In the genomic region with DNA sequence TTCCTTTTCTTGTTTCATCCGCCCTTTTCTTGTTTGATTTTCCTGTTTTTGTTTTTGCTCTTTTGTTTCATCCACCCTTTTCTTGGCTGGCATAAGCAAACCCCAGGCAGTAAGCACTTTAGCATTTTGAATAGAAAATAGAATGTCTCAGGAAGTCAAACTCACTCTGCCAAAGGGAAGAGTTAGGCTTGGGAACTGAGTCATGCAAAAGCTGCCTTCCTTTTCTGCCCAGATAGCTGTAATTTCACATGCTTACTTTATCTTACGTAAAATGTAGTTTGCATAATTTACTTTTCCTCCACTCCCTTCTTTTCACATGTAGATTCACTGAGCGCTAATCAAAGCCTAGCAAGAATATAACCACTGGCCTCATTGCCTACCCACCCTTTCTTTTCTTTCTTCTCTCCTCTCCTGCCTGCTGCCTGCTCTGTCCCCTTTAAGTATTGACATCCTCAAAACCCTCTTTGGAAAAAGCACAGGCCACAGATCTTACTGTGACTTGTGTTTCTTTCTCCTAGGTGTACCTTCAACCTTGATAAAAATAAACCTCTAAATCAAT, we compare ENCODE assay signal across 36 cellular contexts. TPM values are rescaled to one million over a fixed set of nuclear protein-coding genes. Genes with fewer than 3 reads are reported as not detected.
DNase-seq lines count a peak whose midpoint lies in the region; ATAC-seq and TF ChIP-seq lines count a peak whose summit lies in the region.
"Had no signal": no experiment of that assay in that cellular context is flagged by ENCODE, and none has a peak within 500 bp of the region (broad histone marks: within the 10 kb centered on the region; RNA-seq: fewer than 3 reads in every experiment).

No MANE protein-coding gene starts in this region.

- peak overlapping the region in 2 of 3 experiments; percentile 23 to 89; a peak in 3 of 7 replicates for H3K27ac Mint-ChIP-seq in H9
- peak overlapping the region; percentile 25 for H3K27ac Mint-ChIP-seq in WTC11
- peak overlapping the region; percentile 65 for H3K27ac Mint-ChIP-seq in endothelial cell (ENCODE audit: unreplicated experiment)
- H3K27ac Mint-ChIP-seq: activated CD4-positive, alpha-beta memory T cell treated with anti-CD3 and anti-CD28 coated beads, Interleukin-2, amount 10 ng/mL, durations not matched to agents 7 days and 5 days; activated naive CD4-positive, alpha-beta T cell treated with anti-CD3 and anti-CD28 coated beads, Interleukin-2, amount 10 ng/mL, durations not matched to agents 7 days and 5 days; activated T-helper 1 cell treated with anti-CD3 and anti-CD28 coated beads, Interleukin-12 subunit alpha, Interleukin-12 subunit beta, Interleukin-2, Interleukin-4 antibody, amounts not matched to agents 30 ng/mL and 10 ng/mL and 1 ng/mL, durations not matched to agents 14 hours and 24 hours and 36 hours; effector memory CD8-positive, alpha-beta T cell; immature natural killer cell; natural killer cell had no signal

- intact Hi-C loops in posterior cingulate gyrus (cut with DNase I): no loop called here
- intact Hi-C loops in thyroid gland (cut with DNase I): no loop called here

- H3K79me1 ChIP-seq in H9 (ENCODE audit: insufficient read depth, low read depth, low read length, poor library complexity, severe bottlenecking): no peaks in the 10 kb centered on the region

- H3K4me3 Mint-ChIP-seq in H9 (no peak overlapping the region), WTC11 (peak overlapping the region; percentile 3; the same call in 1 of the 2 replicates), endothelial cell (ENCODE audit: unreplicated experiment) (peak overlapping the region; percentile 24)
- H3K4me3 Mint-ChIP-seq: activated CD4-positive, alpha-beta memory T cell treated with anti-CD3 and anti-CD28 coated beads, Interleukin-2, amount 10 ng/mL, durations not matched to agents 7 days and 5 days; activated naive CD4-positive, alpha-beta T cell treated with anti-CD3 and anti-CD28 coated beads, Interleukin-2, amount 10 ng/mL, durations not matched to agents 7 days and 5 days; activated T-helper 1 cell treated with anti-CD3 and anti-CD28 coated beads, Interleukin-12 subunit alpha, Interleukin-12 subunit beta, Interleukin-2, Interleukin-4 antibody, amounts not matched to agents 30 ng/mL and 10 ng/mL and 1 ng/mL, durations not matched to agents 14 hours and 24 hours and 36 hours; effector memory CD8-positive, alpha-beta T cell; immature natural killer cell; natural killer cell had no signal

- H2AFZ ChIP-seq in H9 (ENCODE audit: low read length): no peak overlapping the region
- H2AFZ ChIP-seq: hepatocyte, PC-9 had no signal

- peaks cover 11 to 14% of the 10 kb centered on the region in 2 experiments for H3K4me1 Mint-ChIP-seq in H9
- peaks cover 9% of the 10 kb centered on the region for H3K4me1 Mint-ChIP-seq in WTC11
- peaks cover 21% of the 10 kb centered on the region for H3K4me1 Mint-ChIP-seq in endothelial cell (ENCODE audit: unreplicated experiment)
- H3K4me1 Mint-ChIP-seq: activated CD4-positive, alpha-beta memory T cell treated with anti-CD3 and anti-CD28 coated beads, Interleukin-2, amount 10 ng/mL, durations not matched to agents 7 days and 5 days; activated naive CD4-positive, alpha-beta T cell treated with anti-CD3 and anti-CD28 coated beads, Interleukin-2, amount 10 ng/mL, durations not matched to agents 7 days and 5 days; immature natural killer cell; natural killer cell had no signal

- H3K4me2 ChIP-seq in H9 (ENCODE audit: insufficient read depth, insufficient read length, low read length): peak overlapping the region; percentile 4
- H3K4me2 ChIP-seq: hepatocyte, KMS-11, PC-9 had no signal

- H2AK5ac ChIP-seq in H9 (ENCODE audit: insufficient read length, low read length): no peak overlapping the region

- ATAC-seq in WTC11: peak; percentile 63
- ATAC-seq: effector memory CD8-positive, alpha-beta T cell; left colon; mucosa of descending colon; natural killer cell; psoas muscle had no signal

- no peak overlapping the region for H3T11ph ChIP-seq in H9 (ENCODE audit: low read length)

- H3K9me3 Mint-ChIP-seq in H9: peaks cover 1 to 6% of the 10 kb centered on the region in 2 experiments; a peak in 3 of 5 replicates
- H3K9me3 Mint-ChIP-seq in WTC11: peaks cover 11% of the 10 kb centered on the region
- H3K9me3 Mint-ChIP-seq in endothelial cell (ENCODE audit: unreplicated experiment): no peaks in the 10 kb centered on the region
- H3K9me3 Mint-ChIP-seq: activated CD4-positive, alpha-beta memory T cell treated with anti-CD3 and anti-CD28 coated beads, Interleukin-2, amount 10 ng/mL, durations not matched to agents 7 days and 5 days; activated naive CD4-positive, alpha-beta T cell treated with anti-CD3 and anti-CD28 coated beads, Interleukin-2, amount 10 ng/mL, durations not matched to agents 7 days and 5 days; activated T-helper 1 cell treated with anti-CD3 and anti-CD28 coated beads, Interleukin-12 subunit alpha, Interleukin-12 subunit beta, Interleukin-2, Interleukin-4 antibody, amounts not matched to agents 30 ng/mL and 10 ng/mL and 1 ng/mL, durations not matched to agents 14 hours and 24 hours and 36 hours; effector memory CD8-positive, alpha-beta T cell; immature natural killer cell; natural killer cell had no signal

- no peak for TF ChIP-seq POLR2A in thyroid gland (IDR thresholded peaks at IDR 0.05)

- TF ChIP-seq CTCF in H9 (conservative IDR thresholded peaks at IDR 0.05) (no peak), WTC11 (IDR thresholded peaks at IDR 0.05) (no peak), endothelial cell (IDR thresholded peaks at IDR 0.05; ENCODE audit: unreplicated experiment) (no peak), thyroid gland (IDR thresholded peaks at IDR 0.05) (no peak)

- no peaks in the 10 kb centered on the region for H3K36me3 ChIP-seq in thyroid gland
- H3K36me3 ChIP-seq: BLaER1 treated with 17β-estradiol and CSF1 and Interleukin-3, amounts not matched to agents 10 nM and 100 nM; esophagus squamous epithelium had no signal

- no peak overlapping the region for H2BK15ac ChIP-seq in H9 (ENCODE audit: low read depth, low read length)

- H3K56ac ChIP-seq in H9 (ENCODE audit: insufficient read length, low read depth, low read length): no peak overlapping the region

- H3K4me1 ChIP-seq in H9 (ENCODE audit: insufficient read depth, low read length): no peaks in the 10 kb centered on the region
- H3K4me1 ChIP-seq in thyroid gland: no peaks in the 10 kb centered on the region
- H3K4me1 ChIP-seq: Caco-2, esophagus squamous epithelium, psoas muscle had no signal

- no peak overlapping the region for H3K18ac ChIP-seq in H9 (ENCODE audit: insufficient read length, low read depth, low read length)

- no peak overlapping the region for H2BK5ac ChIP-seq in H9 (ENCODE audit: insufficient read length, low read length)

- H3K23me2 ChIP-seq in H9 (ENCODE audit: insufficient read length, low read depth, low read length, poor library complexity, severe bottlenecking): no peaks in the 10 kb centered on the region

- no peak overlapping the region for H4K91ac ChIP-seq in H9 (ENCODE audit: insufficient read length, low read depth, low read length)

- peaks cover 10% of the 10 kb centered on the region for H3K27me3 Mint-ChIP-seq in H9 (ENCODE audit: low read depth)
- H3K27me3 Mint-ChIP-seq in WTC11 (ENCODE audit: low read depth): peaks cover 16% of the 10 kb centered on the region
- peaks cover 17% of the 10 kb centered on the region for H3K27me3 Mint-ChIP-seq in endothelial cell (ENCODE audit: unreplicated experiment)

- DNase-seq in H9 (no peak), WTC11 (ENCODE audit: low spot score) (no peak), endothelial cell (ENCODE audit: low spot score) (no peak), pulmonary artery endothelial cell (ENCODE audit: low read depth, low spot score) (peak; percentile 54), posterior cingulate gyrus (no peak), thyroid gland (no peak)
- DNase-seq in activated CD8-positive, alpha-beta memory T cell treated with anti-CD3 and anti-CD28 coated beads, Interleukin-2, amount 50 U/mL, for 4 hours: no peak
- DNase-seq: activated CD4-positive, alpha-beta memory T cell treated with anti-CD3 and anti-CD28 coated beads, Interleukin-2, amount 10 ng/mL, durations not matched to agents 7 days and 5 days; activated naive CD4-positive, alpha-beta T cell treated with anti-CD3 and anti-CD28 coated beads, Interleukin-2, amount 10 ng/mL, durations not matched to agents 7 days and 5 days; anterior cingulate cortex; Caco-2; cortex of kidney; DMS79; effector memory CD8-positive, alpha-beta T cell; esophagus squamous epithelium; GF-D8; immature natural killer cell; left colon; mammary epithelial cell; mucosa of descending colon; natural killer cell; NCI-H1417 treated with DMSO at 0.1 percent for 48 hours; NCI-H2081; NCI-H226; NCI-H526 treated with DMSO at 0.1 percent for 48 hours; nucleus accumbens; PC-9; psoas muscle; Right ventricle myocardium superior; stimulated activated CD4-positive, alpha-beta T cell treated with anti-CD3 and anti-CD28 coated beads, Interleukin-4, amount 100 ng/mL, for 24 hours; trophoblast cell had no signal

- H3K4me3 ChIP-seq in thyroid gland (replicated peaks in 1 of 3): no peak overlapping the region
- H3K4me3 ChIP-seq: BLaER1 treated with 17β-estradiol and CSF1 and Interleukin-3, amounts not matched to agents 10 nM and 100 nM; esophagus squamous epithelium; hepatocyte; mucosa of descending colon; PC-9; psoas muscle had no signal

- H3K9me3 ChIP-seq in H9 (ENCODE audit: control insufficient read depth, low read depth, low read length) (no peaks in the 10 kb centered on the region), thyroid gland (no peaks in the 10 kb centered on the region)
- H3K9me3 ChIP-seq: BLaER1 treated with 17β-estradiol and CSF1 and Interleukin-3, amounts not matched to agents 10 nM and 100 nM; Caco-2; esophagus squamous epithelium; mucosa of descending colon; psoas muscle had no signal

- CTCF ChIA-PET in WTC11 (lab: Charles Lee): interaction anchor here (1.2 kb wide), 1 partner anchor 10 kb away, joined by 3 read pairs; no protein-coding TSS in a partner anchor

- no peak overlapping the region for H2BK12ac ChIP-seq in H9 (ENCODE audit: insufficient read length, low read depth, low read length)

- no peak overlapping the region for H3K14ac ChIP-seq in H9 (ENCODE audit: insufficient read depth, low read length)

- no peak overlapping the region for H4K5ac ChIP-seq in H9 (ENCODE audit: insufficient read length, low read depth, low read length)

- no peak overlapping the region for H3K9ac ChIP-seq in H9 (ENCODE audit: extremely low read depth, insufficient read length, low read length)
- H3K9ac ChIP-seq: BLaER1 treated with 17β-estradiol and CSF1 and Interleukin-3, amounts not matched to agents 10 nM and 100 nM; KMS-11 had no signal

- POLR2A ChIA-PET in WTC11 (lab: Charles Lee): no interaction called here

- H4K8ac ChIP-seq in H9 (replicated peaks; ENCODE audit: insufficient read length, low read depth, low read length): no peak overlapping the region

- no peak overlapping the region for H3K4ac ChIP-seq in H9 (ENCODE audit: low read depth, low read length)

- H3K36me3 Mint-ChIP-seq in H9 (ENCODE audit: insufficient read depth in 1 of 3, low read depth in 3 of 3) (no peaks in the 10 kb centered on the region; a peak in 2 of 7 replicates), WTC11 (no peaks in the 10 kb centered on the region), endothelial cell (ENCODE audit: low read depth, unreplicated experiment) (no peaks in the 10 kb centered on the region)
- H3K36me3 Mint-ChIP-seq: activated naive CD4-positive, alpha-beta T cell treated with anti-CD3 and anti-CD28 coated beads, Interleukin-2, amount 10 ng/mL, durations not matched to agents 7 days and 5 days; natural killer cell had no signal

- H3K27me3 ChIP-seq in H9 (ENCODE audit: insufficient read depth, low read length): no peaks in the 10 kb centered on the region
- H3K27me3 ChIP-seq in thyroid gland: no peaks in the 10 kb centered on the region
- H3K27me3 ChIP-seq: BLaER1 treated with 17β-estradiol and CSF1 and Interleukin-3, amounts not matched to agents 10 nM and 100 nM; hepatocyte had no signal

- WGBS in H9 (ENCODE audit: extremely low coverage, insufficient read length, low lambda C conversion rate): no CpG with 5 or more reads among the region's 3 CpGs
- 78 to 86% methylated on average over 3 of the region's 3 CpGs for WGBS in thyroid gland, 2 donors

- no peaks in the 10 kb centered on the region for H3K79me2 ChIP-seq in H9 (ENCODE audit: insufficient read depth, low read length)
- H3K79me2 ChIP-seq: hepatocyte had no signal

- H2BK20ac ChIP-seq in H9 (ENCODE audit: low read depth, low read length, poor library complexity, severe bottlenecking): no peak overlapping the region

- no peak overlapping the region for H2BK120ac ChIP-seq in H9 (ENCODE audit: low read depth, low read length, poor library complexity, severe bottlenecking)

- no peak overlapping the region for H3K23ac ChIP-seq in H9 (ENCODE audit: insufficient read length, low read depth, low read length)

- H3K27ac ChIP-seq in H9 (ENCODE audit: insufficient read length, low read depth, low read length) (no peak overlapping the region), thyroid gland (no peak overlapping the region)
- H3K27ac ChIP-seq: BLaER1 treated with 17β-estradiol and CSF1 and Interleukin-3, amounts not matched to agents 10 nM and 100 nM; esophagus squamous epithelium; hepatocyte; KMS-11; PC-9; psoas muscle had no signal

- H4K20me1 ChIP-seq in H9 (ENCODE audit: control insufficient read depth, insufficient read depth, insufficient read length): no peaks in the 10 kb centered on the region
- H4K20me1 ChIP-seq: BLaER1 treated with 17β-estradiol and CSF1 and Interleukin-3, amounts not matched to agents 10 nM and 100 nM had no signal

RNA-seq across cellular contexts. Expression of gene CNGA3, which starts 48.4 kb away (rescaled TPM):
- total RNA-seq in H9 (2021) (not detected in 2 replicates), WTC11 (2021) (not detected in 3 replicates), endothelial cell (ENCODE audit: unreplicated experiment) (0.10 TPM), pulmonary artery endothelial cell (not detected in 2 replicates), thyroid gland (under 1 TPM in 1 of 4 donors, not detected in 3; 0.54 TPM)
- total RNA-seq: activated CD4-positive, alpha-beta memory T cell treated with anti-CD3 and anti-CD28 coated beads, Interleukin-2, amount 10 ng/mL, durations not matched to agents 7 days and 5 days; activated T-helper 1 cell treated with anti-CD3 and anti-CD28 coated beads, Interleukin-12 subunit alpha, Interleukin-12 subunit beta, Interleukin-2, Interleukin-4 antibody, amounts not matched to agents 30 ng/mL and 10 ng/mL and 1 ng/mL, durations not matched to agents 14 hours and 24 hours and 36 hours; Caco-2; cardiac septum; mammary epithelial cell; natural killer cell; PC-9; psoas muscle; Right ventricle myocardium superior had no signal

RNA-seq across cellular contexts. Expression of gene INPP4A, which starts 50.0 kb away (rescaled TPM):
- total RNA-seq in H9 (2021): 55.2 and 55.3 TPM in 2 replicates
- total RNA-seq in WTC11 (2021): 31.7 to 38.3 TPM (median 33.4 TPM) in 3 replicates
- total RNA-seq in endothelial cell (ENCODE audit: unreplicated experiment): 26.8 TPM
- total RNA-seq in pulmonary artery endothelial cell: 38.7 and 41.7 TPM in 2 replicates
- total RNA-seq in thyroid gland: 10 to 100 TPM; 18.9 to 24.9 (median 23.8) TPM

Comparison
In these comparisons a context has a peak if more than half of its experiments do, and no peak if none do; other contexts are left out.
1. H3K4me3 Mint-ChIP-seq: peak in WTC11 (single experiment) and endothelial cell (single experiment); none in H9 (0 of 2).
2. Peak in every context shown above with its lines, with median percentiles within 50 percentile points of each other: H3K27ac Mint-ChIP-seq.